6 cellular contexts compared by ENCODE assay signal in the genomic region with DNA sequence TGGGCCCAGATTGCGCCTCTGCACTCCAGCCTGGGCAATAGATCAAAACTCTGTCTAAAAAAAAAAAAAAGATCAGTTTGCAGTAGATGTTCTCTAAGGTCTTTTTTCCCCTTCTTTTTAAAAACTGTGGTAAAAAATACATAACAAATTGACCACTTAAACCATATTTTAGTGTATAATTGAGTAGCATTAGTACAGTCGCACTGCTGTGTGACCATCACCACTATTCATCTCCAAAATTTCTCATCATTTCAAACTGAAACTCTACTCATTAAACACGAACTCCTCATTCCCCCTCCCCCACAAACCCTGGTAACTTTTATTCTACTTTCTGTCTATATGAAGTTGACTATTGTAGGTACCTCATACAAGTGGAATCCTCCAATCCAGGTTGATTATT.
"Had no signal": no experiment of that assay in that cellular context is flagged by ENCODE, and none has a peak within 500 bp of the region (broad histone marks: within the 10 kb centered on the region; RNA-seq: fewer than 3 reads in every experiment).

No MANE protein-coding gene starts in this region.

- DNase-seq: GDM1, GF-D8 had no signal

- FAIRE-seq: G401.6, GM12892, GM18507, GM19239 had no signal
